8 cellular contexts compared by ENCODE assay signal in genomic region chr16:72093448-72094265, GRCh38. TPM values are rescaled to one million over a fixed set of nuclear protein-coding genes. Genes with fewer than 3 reads are reported as not detected.
DNase-seq lines count a peak whose midpoint lies in the region; ATAC-seq, FAIRE-seq and TF ChIP-seq lines count a peak whose summit lies in the region.

Gene DHX38 (plus strand): TSS chr16:72093847. CDS start chr16:72096158, 2,311 bp downstream.
Gene TXNL4B (minus strand): TSS chr16:72093620. CDS start chr16:72090749, 2,871 bp downstream.

- H3K27me3 Mint-ChIP-seq in activated naive CD8-positive, alpha-beta T cell treated with anti-CD3 and anti-CD28 coated beads, Interleukin-2, amount 50 U/mL, for 24 hours = no peaks in the 10 kb centered on the region

- H3K4me1 ChIP-seq in pancreas (peaks cover 0 to 29% (median 17%) of the 10 kb centered on the region in 3 donors), tibial artery (peaks cover 0 to 40% (median 26%) of the 10 kb centered on the region in 4 donors)

- H3K27me3 ChIP-seq in pancreas (no peaks in the 10 kb centered on the region), tibial artery (no peaks in the 10 kb centered on the region)

- ATAC-seq in HG02763 (IDR thresholded peaks at IDR 0.05; ENCODE audit: unreplicated experiment) (peak; percentile 98), Right ventricle myocardium superior (ENCODE audit: poor library complexity) (peak; percentile 99), pancreas (peak; percentile 96 to 99 (median 97))
- ATAC-seq in activated naive CD8-positive, alpha-beta T cell treated with anti-CD3 and anti-CD28 coated beads, Interleukin-2, amount 50 U/mL, for 24 hours = peak; percentile 99

- H3K9me3 ChIP-seq in pancreas (no peaks in the 10 kb centered on the region), tibial artery (no peaks in the 10 kb centered on the region)

- H3K9me3 Mint-ChIP-seq in activated naive CD8-positive, alpha-beta T cell treated with anti-CD3 and anti-CD28 coated beads, Interleukin-2, amount 50 U/mL, for 24 hours = no peaks in the 10 kb centered on the region

- H3K36me3 Mint-ChIP-seq in activated naive CD8-positive, alpha-beta T cell treated with anti-CD3 and anti-CD28 coated beads, Interleukin-2, amount 50 U/mL, for 24 hours (ENCODE audit: low read depth) = peaks cover 34% of the 10 kb centered on the region

- DNase-seq in GM12865 (ENCODE audit: low read depth) = peak; percentile 98
- DNase-seq in NCI-H1417 treated with DMSO at 0.1 percent for 48 hours (lab: John Stamatoyannopoulos, UW) = peak; percentile 97
- DNase-seq in SW480 (ENCODE audit: low spot score) = peak; percentile 98
- DNase-seq in activated naive CD8-positive, alpha-beta T cell treated with anti-CD3 and anti-CD28 coated beads, Interleukin-2, amount 50 U/mL, for 24 hours = peak; percentile 88
- DNase-seq in Right ventricle myocardium superior = peak; percentile 95
- peak; percentile 86 to 97 (median 94) for DNase-seq in pancreas
- DNase-seq in tibial artery = peak; percentile 95 to 97

- H3K4me1 Mint-ChIP-seq in activated naive CD8-positive, alpha-beta T cell treated with anti-CD3 and anti-CD28 coated beads, Interleukin-2, amount 50 U/mL, for 24 hours = peaks cover 47% of the 10 kb centered on the region

- intact Hi-C loops in Right ventricle myocardium superior (cut with DNase I) (no loop called here), pancreas (cut with DNase I) (no loop called here), tibial artery (cut with DNase I; ENCODE audit: low total_unique reads) (no loop called here)

- H3K4me3 ChIP-seq in GM12865 (ENCODE audit: low read depth, low read length) (peak within 1 kb of the TSS; percentile 95), pancreas (peak within 1 kb of the TSS; percentile 80 to 94 (median 85)), tibial artery (peak within 1 kb of the TSS; percentile 67 to 68)

- H3K27ac Mint-ChIP-seq in activated naive CD8-positive, alpha-beta T cell treated with anti-CD3 and anti-CD28 coated beads, Interleukin-2, amount 50 U/mL, for 24 hours = peak within 1 kb of the TSS; percentile 96

- TF ChIP-seq CTCF in GM12865 (IDR thresholded peaks at IDR 0.05; ENCODE audit: insufficient read depth, low read depth, low read length, missing control alignments) (no peak), pancreas (IDR thresholded peaks at IDR 0.05) (no peak), tibial artery (IDR thresholded peaks at IDR 0.05) (peak in 1 of 2 experiments; percentile 7)

- peaks cover 0 to 28% (median 6%) of the 10 kb centered on the region in 3 donors for H3K36me3 ChIP-seq in pancreas
- H3K36me3 ChIP-seq in tibial artery = peaks cover 38 to 47% (median 47%) of the 10 kb centered on the region in 3 donors

- H3K4me3 Mint-ChIP-seq in activated naive CD8-positive, alpha-beta T cell treated with anti-CD3 and anti-CD28 coated beads, Interleukin-2, amount 50 U/mL, for 24 hours = peak within 1 kb of the TSS; percentile 99

- FAIRE-seq in pancreas (lab: Jason Lieb, UNC) = peak; percentile 98

- WGBS in pancreas, 2 donors = 0% methylated on average over 43 of the region's 43 CpGs

- H3K27ac ChIP-seq in pancreas = peak within 1 kb of the TSS; percentile 71 to 89 (median 80)
- peak within 1 kb of the TSS; percentile 86 to 88 for H3K27ac ChIP-seq in tibial artery

RNA-seq across cellular contexts. Expression of gene DHX38, which starts in this region (rescaled TPM):
- total RNA-seq in Right ventricle myocardium superior (38.1 TPM), pancreas (10 to 100 TPM; 16.3 to 31.6 (median 22.6) TPM)
- polyA plus RNA-seq in pancreas = 10 to 100 TPM; 63.1 to 68.2 TPM

RNA-seq across cellular contexts. Expression of gene TXNL4B, which starts in this region (rescaled TPM):
- total RNA-seq in Right ventricle myocardium superior (6.9 TPM), pancreas (1 to 10 TPM; 5.3 to 9.6 (median 6.9) TPM)
- polyA plus RNA-seq in pancreas = 1 to 10 TPM; 5.7 to 7.2 TPM

Comparison
In these comparisons a context has a peak if more than half of its experiments do, and no peak if none do; other contexts are left out.
1. Peak in every context shown above with its lines: DNase-seq, ATAC-seq, H3K4me3 ChIP-seq and H3K27ac ChIP-seq.